Comparison of ENCODE assay signal across 12 cellular contexts in the genomic region with DNA sequence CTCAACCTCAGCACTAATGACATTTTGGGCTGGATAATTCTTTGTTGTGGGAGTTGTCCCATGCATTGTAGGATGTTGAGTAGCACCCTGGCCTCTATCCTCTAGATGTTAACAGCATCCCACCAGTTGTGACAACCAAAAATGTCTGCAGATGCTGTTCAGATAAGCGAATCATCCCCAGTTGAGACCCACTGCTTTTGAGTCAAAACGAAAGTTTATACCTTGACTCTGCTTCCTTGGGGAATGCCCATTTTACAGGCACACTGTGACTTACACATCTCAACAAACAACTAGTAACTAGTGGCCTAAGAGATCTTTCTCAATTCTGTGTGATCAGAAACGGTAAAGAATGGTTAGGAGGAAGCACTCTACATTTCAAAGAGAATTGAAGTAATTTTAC.
DNase-seq lines count a peak whose midpoint lies in the region; ATAC-seq lines count a peak whose summit lies in the region.
"Had no signal": no experiment of that assay in that cellular context is flagged by ENCODE, and none has a peak within 500 bp of the region (broad histone marks: within the 10 kb centered on the region; RNA-seq: fewer than 3 reads in every experiment).

No MANE protein-coding gene starts in this region.

- ATAC-seq in GM18498 (IDR thresholded peaks at IDR 0.05; ENCODE audit: unreplicated experiment) (peak; percentile 96), GM19025 (IDR thresholded peaks at IDR 0.05; ENCODE audit: low read depth, unreplicated experiment) (peak; percentile 98), HG02610 (IDR thresholded peaks at IDR 0.05; ENCODE audit: unreplicated experiment) (peak; percentile 98), HG03378 (IDR thresholded peaks at IDR 0.05; ENCODE audit: unreplicated experiment) (peak; percentile 99)
- ATAC-seq: Panc1 had no signal

- no peak for DNase-seq in NCI-H446 treated with DMSO at 0.1 percent for 48 hours (lab: John Stamatoyannopoulos, UW)
- no peak for DNase-seq in activated gamma-delta T cell (lab: John Stamatoyannopoulos, UW)
- no peak for DNase-seq in KG1 (lab: John Stamatoyannopoulos, UW)
- no peak for DNase-seq in DMS53 treated with DMSO at 0.1 percent for 48 hours (lab: John Stamatoyannopoulos, UW; ENCODE audit: unreplicated experiment)
- DNase-seq: effector memory CD4-positive, alpha-beta T cell; IMR-90; NCI-H2029 treated with DMSO at 0.1 percent for 48 hours had no signal
